ENCODE assay signal across 8 cellular contexts in genomic region chr15:97909291-97909891, GRCh38. TPM values are rescaled to one million over a fixed set of nuclear protein-coding genes. Genes with fewer than 3 reads are reported as not detected.
DNase-seq lines count a peak whose midpoint lies in the region; ATAC-seq, FAIRE-seq and TF ChIP-seq lines count a peak whose summit lies in the region.

No MANE protein-coding gene starts in this region.

- H2AFZ ChIP-seq in endothelial cell of umbilical vein (ENCODE audit: low read depth, low read length), result no peak overlapping the region

- ATAC-seq in GM18517 (IDR thresholded peaks at IDR 0.05; ENCODE audit: unreplicated experiment) (peak; percentile 85), HG03039 (IDR thresholded peaks at IDR 0.05; ENCODE audit: unreplicated experiment) (peak; percentile 86), mucosa of descending colon (peak; percentile 93)
- peak; percentile 57 for ATAC-seq in stimulated activated naive CD8-positive, alpha-beta T cell treated with anti-CD3 and anti-CD28 coated beads, Interleukin-15, Interleukin-2, amounts not matched to agents 100 U/mL and 50 U/mL, for 24 hours

- peaks cover 0 to 4% of the 10 kb centered on the region in 2 experiments for H3K27me3 ChIP-seq in endothelial cell of umbilical vein (ENCODE audit: control insufficient read depth in 2 of 2, insufficient read depth in 2 of 2, low read length in 2 of 2)

- H3K4me3 ChIP-seq in endothelial cell of umbilical vein (replicated peaks in 1 of 3; ENCODE audit: insufficient read depth in 1 of 3, low read depth in 1 of 3, low read length in 3 of 3) (no peak overlapping the region), mucosa of descending colon (no peak overlapping the region)

- no peak overlapping the region for H3K27ac ChIP-seq in endothelial cell of umbilical vein (ENCODE audit: insufficient read depth, low read depth, low read length)

- no peaks in the 10 kb centered on the region for H3K4me1 Mint-ChIP-seq in activated CD4-positive, alpha-beta memory T cell treated with anti-CD3 and anti-CD28 coated beads for 36 hours (ENCODE audit: low read depth)

- H3K9me3 Mint-ChIP-seq in activated CD4-positive, alpha-beta memory T cell treated with anti-CD3 and anti-CD28 coated beads for 36 hours, result no peaks in the 10 kb centered on the region

- no peaks in the 10 kb centered on the region for H3K9me1 ChIP-seq in endothelial cell of umbilical vein (replicated peaks; ENCODE audit: control insufficient read depth, extremely low read depth, insufficient read depth, low read length)

- no peaks in the 10 kb centered on the region for H4K20me1 ChIP-seq in endothelial cell of umbilical vein (replicated peaks; ENCODE audit: control insufficient read depth, extremely low read depth, insufficient read depth, low read length)

- no peak overlapping the region for H3K9ac ChIP-seq in endothelial cell of umbilical vein (replicated peaks; ENCODE audit: extremely low read depth, insufficient read depth, low read length)

- dilution Hi-C loops in endothelial cell of umbilical vein (cut with MboI; ENCODE audit: extremely low pct_ligation_motif_present, low sequenced_read_pairs), result no loop called here

- H3K79me2 ChIP-seq in endothelial cell of umbilical vein (ENCODE audit: control insufficient read depth, insufficient read depth, low read length), result no peaks in the 10 kb centered on the region

- H3K36me3 ChIP-seq in endothelial cell of umbilical vein (ENCODE audit: control insufficient read depth in 2 of 2, extremely low read depth in 1 of 2, insufficient read depth in 2 of 2, low read length in 2 of 2), result no peaks in the 10 kb centered on the region
- no peaks in the 10 kb centered on the region for H3K36me3 ChIP-seq in mucosa of descending colon (ENCODE audit: low read depth)

- H3K9me3 ChIP-seq in endothelial cell of umbilical vein (replicated peaks; ENCODE audit: control insufficient read depth, insufficient read depth, low read length) (no peaks in the 10 kb centered on the region), mucosa of descending colon (no peaks in the 10 kb centered on the region)

- CTCF ChIA-PET in activated CD4-positive, alpha-beta memory T cell treated with anti-CD3 and anti-CD28 coated beads for 36 hours (lab: Charles Lee), result interaction anchor here (0.9 to 1.0 kb wide), 2 partner anchors 176 to 268 kb away, joined by 3 read pairs; no protein-coding TSS in a partner anchor
- CTCF ChIA-PET in endothelial cell of umbilical vein (lab: Charles Lee), result interaction anchor here (0.7 to 1.0 kb wide), 2 partner anchors 10 to 386 kb away, joined by 3 read pairs; no protein-coding TSS in a partner anchor

- H3K27me3 Mint-ChIP-seq in activated CD4-positive, alpha-beta memory T cell treated with anti-CD3 and anti-CD28 coated beads for 36 hours, result peaks cover 8% of the 10 kb centered on the region

- H3K4me3 Mint-ChIP-seq in activated CD4-positive, alpha-beta memory T cell treated with anti-CD3 and anti-CD28 coated beads for 36 hours, result no peak overlapping the region

- TF ChIP-seq POLR2A in endothelial cell of umbilical vein (IDR thresholded peaks at IDR 0.05; ENCODE audit: low read depth, low read length), result no peak

- H3K4me2 ChIP-seq in endothelial cell of umbilical vein (ENCODE audit: insufficient read depth, low read length), result no peak overlapping the region

- POLR2A ChIA-PET in activated CD4-positive, alpha-beta memory T cell treated with anti-CD3 and anti-CD28 coated beads for 36 hours (lab: Charles Lee), result no interaction called here
- POLR2A ChIA-PET in endothelial cell of umbilical vein (lab: Charles Lee), result no interaction called here

- no TSS peak for BruUV-seq in endothelial cell of umbilical vein (replicated peaks; lab: Mats Ljungman, UMichigan)

- DNase-seq in AG20443 (ENCODE audit: low spot score), result peak; percentile 79
- DNase-seq in NCI-H524 (lab: John Stamatoyannopoulos, UW), result peak; percentile 53 to 77
- DNase-seq in activated CD4-positive, alpha-beta memory T cell treated with anti-CD3 and anti-CD28 coated beads for 36 hours, result peak; percentile 55
- peak; percentile 63 for DNase-seq in endothelial cell of umbilical vein (ENCODE audit: low read depth, low spot score)
- peak; percentile 52 to 83 (median 82) for DNase-seq in mucosa of descending colon
- peak; percentile 65 for DNase-seq in stimulated activated naive CD8-positive, alpha-beta T cell treated with anti-CD3 and anti-CD28 coated beads, Interleukin-15, Interleukin-2, amounts not matched to agents 100 U/mL and 50 U/mL, for 24 hours

- peak; percentile 50 for FAIRE-seq in endothelial cell of umbilical vein (lab: Jason Lieb, UNC)

- TF ChIP-seq CTCF in endothelial cell of umbilical vein (IDR thresholded peaks at IDR 0.05; ENCODE audit: extremely low read depth in 1 of 2, insufficient read depth in 1 of 2, low read depth in 1 of 2, low read length in 2 of 2) (peak; percentile 87 to 90), mucosa of descending colon (IDR thresholded peaks at IDR 0.05) (peak; percentile 83)

- intact Hi-C loops in activated CD4-positive, alpha-beta memory T cell treated with anti-CD3 and anti-CD28 coated beads for 36 hours (cut with micrococcal nuclease), result loop anchor here (1.0 to 2.0 kb wide), 3 partner anchors 176 to 385 kb away; no protein-coding TSS in a partner anchor
- intact Hi-C loops in endothelial cell of umbilical vein (cut with micrococcal nuclease) (loop anchor here (1.0 to 2.0 kb wide), 5 partner anchors 51 to 511 kb away; partner anchors contain the start of gene ARRDC4), mucosa of descending colon (cut with DNase I, micrococcal nuclease) (loop anchor here (5.0 to 10.0 kb wide), 3 partner anchors 178 to 385 kb away; no protein-coding TSS in a partner anchor)

- no peak overlapping the region for H3K27ac Mint-ChIP-seq in activated CD4-positive, alpha-beta memory T cell treated with anti-CD3 and anti-CD28 coated beads for 36 hours

- no peaks in the 10 kb centered on the region for H3K36me3 Mint-ChIP-seq in activated CD4-positive, alpha-beta memory T cell treated with anti-CD3 and anti-CD28 coated beads for 36 hours

- H3K4me1 ChIP-seq in endothelial cell of umbilical vein (ENCODE audit: control insufficient read depth, extremely low read depth, insufficient read depth, low read length) (no peaks in the 10 kb centered on the region), mucosa of descending colon (ENCODE audit: low read depth) (peaks cover 2% of the 10 kb centered on the region)

TF ChIP-seq in endothelial cell of umbilical vein, 7 proteins besides CTCF, POLR2A, EP300 and RAD21:
- TF ChIP-seq MAX (IDR thresholded peaks at IDR 0.05; ENCODE audit: insufficient read depth, insufficient read length), result no peak
- TF ChIP-seq EZH2 (IDR thresholded peaks at IDR 0.05; ENCODE audit: borderline replicate concordance, low read depth, low read length, severe bottlenecking), result no peak
- no peak for TF ChIP-seq MYC (IDR thresholded peaks at IDR 0.05; ENCODE audit: low read depth, low read length)
- TF ChIP-seq JUN (IDR thresholded peaks at IDR 0.05; ENCODE audit: borderline replicate concordance, insufficient read depth, insufficient read length, low read depth), result no peak
- TF ChIP-seq POLR2AphosphoS5 (IDR thresholded peaks at IDR 0.05; ENCODE audit: insufficient read depth, low read depth, low read length), result no peak
- no peak for TF ChIP-seq FOS (IDR thresholded peaks at IDR 0.05; ENCODE audit: borderline replicate concordance, insufficient read depth, low read length)
- no peak for TF ChIP-seq GATA2 (IDR thresholded peaks at IDR 0.05; ENCODE audit: insufficient read depth, insufficient read length, low read depth, low read length)

RNA-seq across cellular contexts. Expression of gene ARRDC4, which starts 51.1 kb away (rescaled TPM):
- under 1 TPM; 0.24 to 0.29 TPM for total RNA-seq in activated CD4-positive, alpha-beta memory T cell treated with anti-CD3 and anti-CD28 coated beads for 36 hours
- total RNA-seq in endothelial cell of umbilical vein (0.97 and 2.5 TPM in 2 replicates), mucosa of descending colon (100 to 1,000 TPM in 1 of 3 donors, 10 to 100 TPM in 2; 49.6 to 164 (median 51.5) TPM)
- 1.1 and 1.2 TPM in 2 replicates for polyA plus RNA-seq in endothelial cell of umbilical vein
- 0.94 and 1.1 TPM in 2 replicates for polyA plus RNA-seq in endothelial cell of umbilical vein (2011; cell fraction: cytosol; rRNA removed)
- 1.1 and 1.4 TPM in 2 replicates for polyA plus RNA-seq in endothelial cell of umbilical vein (2011; cell fraction: nucleus; rRNA removed)
- 0.50 and 0.94 TPM in 2 replicates for polyA plus RNA-seq in endothelial cell of umbilical vein (2012)
- polyA minus RNA-seq in endothelial cell of umbilical vein, result 1.4 and 1.8 TPM in 2 replicates
- polyA minus RNA-seq in endothelial cell of umbilical vein (2011; cell fraction: cytosol; rRNA and poly(A)+ RNA removed), result not detected
- 0.82 and 0.96 TPM in 2 replicates for polyA minus RNA-seq in endothelial cell of umbilical vein (2011; cell fraction: nucleus; rRNA and poly(A)+ RNA removed)

Comparison
In these comparisons a context has a peak if more than half of its experiments do, and no peak if none do; other contexts are left out.
1. RNA of gene ARRDC4, which starts 51.1 kb away (total RNA-seq): 49.6 to 164 TPM in mucosa of descending colon; 0.97 to 2.5 TPM in endothelial cell of umbilical vein and 0.24 to 0.29 TPM in activated CD4-positive, alpha-beta memory T cell treated with anti-CD3 and anti-CD28 coated beads for 36 hours; every median in the first group is over 10 times any median in the second.
2. Peak in every context shown above with its lines, with median percentiles within 50 percentile points of each other: DNase-seq and ATAC-seq.